In the genomic region with DNA sequence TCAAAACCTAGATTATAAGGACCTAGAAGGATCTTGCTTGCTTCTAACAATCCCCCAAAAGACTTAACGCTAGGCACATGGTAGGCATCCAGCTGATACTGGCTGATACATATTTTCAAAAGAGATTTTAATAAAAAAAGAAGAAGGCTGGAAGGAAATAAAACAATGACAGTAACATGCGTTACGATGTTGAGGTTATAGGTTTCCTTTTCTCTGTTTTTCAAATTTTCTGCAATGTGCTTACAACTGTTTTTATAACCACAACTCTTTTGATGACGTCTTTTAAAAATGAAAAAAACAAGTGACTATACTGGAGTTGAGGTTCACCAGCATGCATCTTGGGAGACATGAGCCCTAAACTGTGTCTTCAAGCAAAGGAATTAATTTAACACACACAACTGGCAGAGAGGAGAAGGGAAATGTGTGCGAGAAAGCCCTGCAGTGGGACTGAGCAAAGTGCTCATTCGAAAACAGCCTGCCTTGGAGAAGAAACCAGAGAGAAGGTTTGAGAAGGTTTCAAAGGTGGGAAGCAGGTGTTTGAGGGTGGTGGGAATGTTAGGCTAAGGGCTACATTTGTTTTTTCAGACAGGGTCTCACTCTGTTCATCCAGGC, we compare ENCODE assay signal across 14 cellular contexts.
DNase-seq lines count a peak whose midpoint lies in the region; ATAC-seq and TF ChIP-seq lines count a peak whose summit lies in the region.
"Had no signal": no experiment of that assay in that cellular context is flagged by ENCODE, and none has a peak within 500 bp of the region (broad histone marks: within the 10 kb centered on the region; RNA-seq: fewer than 3 reads in every experiment).

No MANE protein-coding gene starts in this region.

- H3K36me3 ChIP-seq in mucosa of rectum (ENCODE audit: control insufficient read depth in 2 of 2, insufficient read depth in 2 of 2, low read length in 2 of 2), result peaks cover 36 to 45% of the 10 kb centered on the region in 2 donors

- TF ChIP-seq CTCF in HFFc6 (IDR thresholded peaks at IDR 0.05), result no peak

- H3K4me1 ChIP-seq in mucosa of rectum (ENCODE audit: control insufficient read depth in 2 of 2, insufficient read depth in 2 of 2, low read length in 2 of 2), result no peaks in the 10 kb centered on the region
- H3K4me1 ChIP-seq: parathyroid adenoma had no signal

- no peak overlapping the region for H3K4me3 ChIP-seq in mucosa of rectum (ENCODE audit: low read length in 2 of 2)

- intact Hi-C loops in activated naive CD4-positive, alpha-beta T cell treated with anti-CD3 and anti-CD28 coated beads for 36 hours (cut with micrococcal nuclease), result loop anchor here (1.0 to 5.0 kb wide), 6 partner anchors 21 to 235 kb away; partner anchors contain the start of gene CDKN1B

- H3K27me3 ChIP-seq in mucosa of rectum (ENCODE audit: control insufficient read depth in 2 of 2, insufficient read depth in 2 of 2, low read length in 2 of 2), result no peaks in the 10 kb centered on the region

- no peaks in the 10 kb centered on the region for H3K9me3 ChIP-seq in mucosa of rectum (ENCODE audit: control insufficient read depth in 2 of 2, low read length in 2 of 2)

- no peak for ATAC-seq in GM18511 (IDR thresholded peaks at IDR 0.05; ENCODE audit: unreplicated experiment)
- no peak for ATAC-seq in HG02623 (IDR thresholded peaks at IDR 0.05; ENCODE audit: unreplicated experiment)
- ATAC-seq: Right ventricle myocardium inferior had no signal

- H3K27ac Mint-ChIP-seq in activated naive CD4-positive, alpha-beta T cell treated with anti-CD3 and anti-CD28 coated beads for 36 hours, result peak overlapping the region; percentile 92
- H3K27ac Mint-ChIP-seq in HFFc6, result no peak overlapping the region

- peak overlapping the region; percentile 17 to 39 for H3K27ac ChIP-seq in mucosa of rectum (ENCODE audit: low read depth in 2 of 2, low read length in 2 of 2)
- H3K27ac ChIP-seq: KMS-11, parathyroid adenoma had no signal

- no peaks in the 10 kb centered on the region for H3K9me3 Mint-ChIP-seq in activated naive CD4-positive, alpha-beta T cell treated with anti-CD3 and anti-CD28 coated beads for 36 hours
- H3K9me3 Mint-ChIP-seq in HFFc6, result no peaks in the 10 kb centered on the region

- no peaks in the 10 kb centered on the region for H3K27me3 Mint-ChIP-seq in activated naive CD4-positive, alpha-beta T cell treated with anti-CD3 and anti-CD28 coated beads for 36 hours (ENCODE audit: low read depth)
- H3K27me3 Mint-ChIP-seq in HFFc6 (ENCODE audit: insufficient read depth), result no peaks in the 10 kb centered on the region; the same call in 1 of the 2 replicates

- peak overlapping the region; percentile 66 for H3K4me3 Mint-ChIP-seq in activated naive CD4-positive, alpha-beta T cell treated with anti-CD3 and anti-CD28 coated beads for 36 hours
- no peak overlapping the region for H3K4me3 Mint-ChIP-seq in HFFc6

- peak; percentile 9 to 91 (median 62) for DNase-seq in stimulated activated naive CD4-positive, alpha-beta T cell (lab: John Stamatoyannopoulos, UW)
- no peak for DNase-seq in stimulated activated naive CD4-positive, alpha-beta T cell treated with Interleukin-2 at 50 U/mL for 16 hours (lab: John Stamatoyannopoulos, UW)
- peak; percentile 33 for DNase-seq in activated naive CD4-positive, alpha-beta T cell treated with anti-CD3 and anti-CD28 coated beads for 36 hours
- no peak for DNase-seq in NK-92 treated with Interleukin-12 subunit alpha and Interleukin-12 subunit beta, amount 100 ng/mL, for 24 hours (lab: John Stamatoyannopoulos, UW)
- no peak for DNase-seq in HFFc6
- DNase-seq: cortex of kidney; mammary epithelial cell; stimulated activated CD4-positive, alpha-beta T cell treated with anti-CD3 and anti-CD28 coated beads, Interleukin-15, amount 100 ng/mL, for 24 hours had no signal

- peaks cover 46% of the 10 kb centered on the region for H3K36me3 Mint-ChIP-seq in activated naive CD4-positive, alpha-beta T cell treated with anti-CD3 and anti-CD28 coated beads for 36 hours (ENCODE audit: low read depth)
- H3K36me3 Mint-ChIP-seq in HFFc6 (ENCODE audit: low read depth), result peaks cover 16% of the 10 kb centered on the region

- H3K9ac ChIP-seq in mucosa of rectum (ENCODE audit: low read depth in 1 of 2, low read length in 2 of 2), result no peak overlapping the region
- H3K9ac ChIP-seq: KMS-11, parathyroid adenoma had no signal

- peaks cover 62% of the 10 kb centered on the region for H3K4me1 Mint-ChIP-seq in activated naive CD4-positive, alpha-beta T cell treated with anti-CD3 and anti-CD28 coated beads for 36 hours (ENCODE audit: low read depth)
- no peaks in the 10 kb centered on the region for H3K4me1 Mint-ChIP-seq in HFFc6 (ENCODE audit: low read depth)

- CTCF ChIA-PET in activated naive CD4-positive, alpha-beta T cell treated with anti-CD3 and anti-CD28 coated beads for 36 hours (lab: Charles Lee), result interaction anchor here (0.6 to 1.9 kb wide), 3 partner anchors 81 to 425 kb away, joined by 3 to 5 read pairs (median 4); partner anchors contain the start of gene DUSP16

Comparison
In these comparisons a context has a peak if more than half of its experiments do, and no peak if none do; other contexts are left out.
1. DNase-seq: peak in stimulated activated naive CD4-positive, alpha-beta T cell (6 of 6) and activated naive CD4-positive, alpha-beta T cell treated with anti-CD3 and anti-CD28 coated beads for 36 hours (single experiment); none in stimulated activated naive CD4-positive, alpha-beta T cell treated with Interleukin-2 at 50 U/mL for 16 hours (single experiment), NK-92 treated with Interleukin-12 subunit alpha and Interleukin-12 subunit beta, amount 100 ng/mL, for 24 hours (single experiment) and HFFc6 (single experiment).